Comparison of ENCODE assay signal across 1 cellular context in the genomic region with DNA sequence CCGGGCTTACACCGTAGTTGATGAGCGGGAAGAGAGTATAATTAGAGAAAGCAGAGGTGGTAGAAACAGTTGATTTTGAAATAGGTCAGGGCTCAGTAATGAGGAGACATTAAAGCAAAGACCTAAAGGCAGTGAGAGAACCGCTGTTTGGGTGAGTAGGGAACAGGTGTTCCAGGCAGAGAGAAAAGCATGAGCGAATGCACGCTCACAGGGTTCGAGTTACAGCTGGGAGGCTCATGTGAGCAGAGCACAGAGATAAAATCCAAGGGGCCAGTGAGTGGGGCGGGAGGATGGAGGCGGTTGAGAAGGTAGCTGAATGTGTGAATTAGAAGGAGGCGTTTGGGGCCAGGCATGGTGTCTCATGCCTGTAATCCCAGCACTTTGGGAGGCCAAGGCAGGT.
TF ChIP-seq lines count a peak whose summit lies in the region.

No MANE protein-coding gene starts in this region.

TF ChIP-seq in GM12878, 131 proteins besides CTCF, POLR2A, EP300 and RAD21 (continued from another document):
- TF ChIP-seq POLR2AphosphoS5 (IDR thresholded peaks at IDR 0.05; ENCODE audit: low read length) (no peak), RUNX3 (IDR thresholded peaks at IDR 0.05; ENCODE audit: low read length) (no peak), NR2C1 (IDR thresholded peaks at IDR 0.05) (no peak), HDAC6 (IDR thresholded peaks at IDR 0.05; ENCODE audit: unreplicated experiment) (no peak), EGR1 (IDR thresholded peaks at IDR 0.05; ENCODE audit: borderline replicate concordance in 1 of 2, low read depth in 2 of 2, low read length in 2 of 2) (no peak), MEF2A (IDR thresholded peaks at IDR 0.05; ENCODE audit: insufficient read depth, low read depth, low read length) (no peak), TARDBP (IDR thresholded peaks at IDR 0.05; ENCODE audit: borderline replicate concordance) (no peak), PML (IDR thresholded peaks at IDR 0.05; ENCODE audit: low read length) (no peak)
- TF ChIP-seq, protein P1, sequence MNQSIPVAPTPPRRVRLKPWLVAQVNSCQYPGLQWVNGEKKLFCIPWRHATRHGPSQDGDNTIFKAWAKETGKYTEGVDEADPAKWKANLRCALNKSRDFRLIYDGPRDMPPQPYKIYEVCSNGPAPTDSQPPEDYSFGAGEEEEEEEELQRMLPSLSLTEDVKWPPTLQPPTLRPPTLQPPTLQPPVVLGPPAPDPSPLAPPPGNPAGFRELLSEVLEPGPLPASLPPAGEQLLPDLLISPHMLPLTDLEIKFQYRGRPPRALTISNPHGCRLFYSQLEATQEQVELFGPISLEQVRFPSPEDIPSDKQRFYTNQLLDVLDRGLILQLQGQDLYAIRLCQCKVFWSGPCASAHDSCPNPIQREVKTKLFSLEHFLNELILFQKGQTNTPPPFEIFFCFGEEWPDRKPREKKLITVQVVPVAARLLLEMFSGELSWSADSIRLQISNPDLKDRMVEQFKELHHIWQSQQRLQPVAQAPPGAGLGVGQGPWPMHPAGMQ (IDR thresholded peaks at IDR 0.05; ENCODE audit: borderline replicate concordance) = no peak
- TF ChIP-seq, protein P2, sequence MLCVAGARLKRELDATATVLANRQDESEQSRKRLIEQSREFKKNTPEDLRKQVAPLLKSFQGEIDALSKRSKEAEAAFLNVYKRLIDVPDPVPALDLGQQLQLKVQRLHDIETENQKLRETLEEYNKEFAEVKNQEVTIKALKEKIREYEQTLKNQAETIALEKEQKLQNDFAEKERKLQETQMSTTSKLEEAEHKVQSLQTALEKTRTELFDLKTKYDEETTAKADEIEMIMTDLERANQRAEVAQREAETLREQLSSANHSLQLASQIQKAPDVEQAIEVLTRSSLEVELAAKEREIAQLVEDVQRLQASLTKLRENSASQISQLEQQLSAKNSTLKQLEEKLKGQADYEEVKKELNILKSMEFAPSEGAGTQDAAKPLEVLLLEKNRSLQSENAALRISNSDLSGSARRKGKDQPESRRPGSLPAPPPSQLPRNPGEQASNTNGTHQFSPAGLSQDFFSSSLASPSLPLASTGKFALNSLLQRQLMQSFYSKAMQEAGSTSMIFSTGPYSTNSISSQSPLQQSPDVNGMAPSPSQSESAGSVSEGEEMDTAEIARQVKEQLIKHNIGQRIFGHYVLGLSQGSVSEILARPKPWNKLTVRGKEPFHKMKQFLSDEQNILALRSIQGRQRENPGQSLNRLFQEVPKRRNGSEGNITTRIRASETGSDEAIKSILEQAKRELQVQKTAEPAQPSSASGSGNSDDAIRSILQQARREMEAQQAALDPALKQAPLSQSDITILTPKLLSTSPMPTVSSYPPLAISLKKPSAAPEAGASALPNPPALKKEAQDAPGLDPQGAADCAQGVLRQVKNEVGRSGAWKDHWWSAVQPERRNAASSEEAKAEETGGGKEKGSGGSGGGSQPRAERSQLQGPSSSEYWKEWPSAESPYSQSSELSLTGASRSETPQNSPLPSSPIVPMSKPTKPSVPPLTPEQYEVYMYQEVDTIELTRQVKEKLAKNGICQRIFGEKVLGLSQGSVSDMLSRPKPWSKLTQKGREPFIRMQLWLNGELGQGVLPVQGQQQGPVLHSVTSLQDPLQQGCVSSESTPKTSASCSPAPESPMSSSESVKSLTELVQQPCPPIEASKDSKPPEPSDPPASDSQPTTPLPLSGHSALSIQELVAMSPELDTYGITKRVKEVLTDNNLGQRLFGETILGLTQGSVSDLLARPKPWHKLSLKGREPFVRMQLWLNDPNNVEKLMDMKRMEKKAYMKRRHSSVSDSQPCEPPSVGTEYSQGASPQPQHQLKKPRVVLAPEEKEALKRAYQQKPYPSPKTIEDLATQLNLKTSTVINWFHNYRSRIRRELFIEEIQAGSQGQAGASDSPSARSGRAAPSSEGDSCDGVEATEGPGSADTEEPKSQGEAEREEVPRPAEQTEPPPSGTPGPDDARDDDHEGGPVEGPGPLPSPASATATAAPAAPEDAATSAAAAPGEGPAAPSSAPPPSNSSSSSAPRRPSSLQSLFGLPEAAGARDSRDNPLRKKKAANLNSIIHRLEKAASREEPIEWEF (IDR thresholded peaks at IDR 0.05; ENCODE audit: insufficient replicate concordance, low read depth, low read length) = no peak
- TF ChIP-seq, protein P3, sequence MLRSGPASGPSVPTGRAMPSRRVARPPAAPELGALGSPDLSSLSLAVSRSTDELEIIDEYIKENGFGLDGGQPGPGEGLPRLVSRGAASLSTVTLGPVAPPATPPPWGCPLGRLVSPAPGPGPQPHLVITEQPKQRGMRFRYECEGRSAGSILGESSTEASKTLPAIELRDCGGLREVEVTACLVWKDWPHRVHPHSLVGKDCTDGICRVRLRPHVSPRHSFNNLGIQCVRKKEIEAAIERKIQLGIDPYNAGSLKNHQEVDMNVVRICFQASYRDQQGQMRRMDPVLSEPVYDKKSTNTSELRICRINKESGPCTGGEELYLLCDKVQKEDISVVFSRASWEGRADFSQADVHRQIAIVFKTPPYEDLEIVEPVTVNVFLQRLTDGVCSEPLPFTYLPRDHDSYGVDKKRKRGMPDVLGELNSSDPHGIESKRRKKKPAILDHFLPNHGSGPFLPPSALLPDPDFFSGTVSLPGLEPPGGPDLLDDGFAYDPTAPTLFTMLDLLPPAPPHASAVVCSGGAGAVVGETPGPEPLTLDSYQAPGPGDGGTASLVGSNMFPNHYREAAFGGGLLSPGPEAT (IDR thresholded peaks at IDR 0.05; ENCODE audit: low read depth) = no peak
